Comparison of ENCODE assay signal across 20 cellular contexts in genomic region chr18:78448106-78448505, GRCh38.
DNase-seq lines count a peak whose midpoint lies in the region; ATAC-seq, FAIRE-seq and TF ChIP-seq lines count a peak whose summit lies in the region.
"Had no signal": no experiment of that assay in that cellular context is flagged by ENCODE, and none has a peak within 500 bp of the region (broad histone marks: within the 10 kb centered on the region; RNA-seq: fewer than 3 reads in every experiment).

No MANE protein-coding gene starts in this region.

- TF ChIP-seq EP300 in HepG2 (IDR thresholded peaks at IDR 0.05; ENCODE audit: low read depth in 2 of 2, low read length in 2 of 2): no peak
- no peak for TF ChIP-seq EP300 in HepG2 (CRISPR knock-in tag; IDR thresholded peaks at IDR 0.05; ENCODE audit: borderline replicate concordance)

- ATAC-seq in Panc1: peak; percentile 70
- no peak; the same call in 2 of the 3 replicates for ATAC-seq in HepG2
- no peak for ATAC-seq in HG02840 (IDR thresholded peaks at IDR 0.05; ENCODE audit: low FRiP score, unreplicated experiment)

- H3K79me2 ChIP-seq in KMS-11 (ENCODE audit: insufficient read depth, low read depth) (no peaks in the 10 kb centered on the region), HepG2 (ENCODE audit: insufficient read depth, low read length) (no peaks in the 10 kb centered on the region), hepatocyte (no peaks in the 10 kb centered on the region)

- TF ChIP-seq CTCF in GM12873 (IDR thresholded peaks at IDR 0.05; ENCODE audit: insufficient read depth, low read depth, low read length, missing control alignments) (peak; percentile 6), KMS-11 (conservative IDR thresholded peaks at IDR 0.05; ENCODE audit: low read depth, low read length) (peak; percentile 25; the same call in 1 of the 2 replicates), Panc1 (IDR thresholded peaks at IDR 0.05) (peak; percentile 64), HepG2 (CRISPR knock-in tag; IDR thresholded peaks at IDR 0.05) (peak; percentile 43), hepatocyte (IDR thresholded peaks at IDR 0.05; ENCODE audit: poor library complexity) (no peak)

- CTCF ChIA-PET in Panc1 (lab: Charles Lee): no interaction called here
- CTCF ChIA-PET in HepG2 (lab: Yijun Ruan, JAX; ENCODE audit: low intra/inter-chr PET ratio, low total read pairs): no interaction called here

- H4K20me1 ChIP-seq in KMS-11 (ENCODE audit: insufficient read depth) (no peaks in the 10 kb centered on the region), HepG2 (ENCODE audit: insufficient read depth, low read length) (no peaks in the 10 kb centered on the region), hepatocyte (ENCODE audit: insufficient read depth, poor library complexity, severe bottlenecking) (no peaks in the 10 kb centered on the region)

- WGBS in HepG2 (ENCODE audit: low lambda C conversion rate): 22% methylated on average over 2 of the region's 5 CpGs
- WGBS in hepatocyte (ENCODE audit: low lambda C conversion rate, missing lambda C conversion rate): 79% methylated on average over 5 of the region's 5 CpGs

- H3K9me2 ChIP-seq in hepatocyte (replicated peaks; ENCODE audit: insufficient read depth): no peaks in the 10 kb centered on the region

- TF ChIP-seq RAD21 in HepG2 (CRISPR knock-in tag; IDR thresholded peaks at IDR 0.05): no peak

- H3K4me1 ChIP-seq in KMS-11 (ENCODE audit: low read depth, poor library complexity, severe bottlenecking): no peaks in the 10 kb centered on the region
- H3K4me1 ChIP-seq in Panc1 (ENCODE audit: control insufficient read depth, insufficient read depth, low read length): no peaks in the 10 kb centered on the region
- no peaks in the 10 kb centered on the region for H3K4me1 ChIP-seq in HepG2 (ENCODE audit: insufficient read depth, low read length)
- no peaks in the 10 kb centered on the region for H3K4me1 ChIP-seq in hepatocyte (ENCODE audit: insufficient read depth)
- H3K4me1 ChIP-seq: Peyer's patch had no signal

- BruUV-seq in Panc1 (replicated peaks; lab: Mats Ljungman, UMichigan) (no TSS peak), HepG2 (replicated peaks; lab: Mats Ljungman, UMichigan) (no TSS peak)

- DNase-seq in Panc1 (ENCODE audit: low read depth, low spot score): no peak
- peak; percentile 1 for DNase-seq in HepG2 (ENCODE audit: low spot score)
- DNase-seq in activated CD8-positive, alpha-beta memory T cell treated with anti-CD3 and anti-CD28 coated beads for 24 hours: no peak
- no peak for DNase-seq in NCI-H226
- DNase-seq in hepatocyte (ENCODE audit: low spot score): no peak
- DNase-seq: activated naive CD4-positive, alpha-beta T cell treated with anti-CD3 and anti-CD28 coated beads, Interleukin-2, amount 10 ng/mL, durations not matched to agents 7 days and 5 days; activated T-cell treated with anti-CD3 and anti-CD28 coated beads for 4 hours; COR-L47; head of caudate nucleus; naive B cell; NCI-H1694; NCI-H510A treated with DMSO at 0.1 percent for 48 hours; Peyer's patch; stimulated activated CD4-positive, alpha-beta T cell treated with anti-CD3 and anti-CD28 coated beads, Interleukin-4, amount 100 ng/mL, for 4 hours had no signal

- intact Hi-C loops in Panc1 (cut with micrococcal nuclease; ENCODE audit: unreplicated experiment): no loop called here
- intact Hi-C loops in HepG2 (cut with micrococcal nuclease; ENCODE audit: unreplicated experiment): no loop called here

- in situ Hi-C loops in Panc1 (cut with HindIII; ENCODE audit: low pct_unique_long_range_greater_than_20kb, low sequenced_read_pairs) (no loop called here), HepG2 (cut with HindIII; ENCODE audit: extremely low pct_ligation_motif_present, low pct_unique_long_range_greater_than_20kb) (no loop called here)

- H3K27me3 ChIP-seq in KMS-11 (ENCODE audit: insufficient read depth, low read depth): no peaks in the 10 kb centered on the region
- H3K27me3 ChIP-seq in Panc1 (ENCODE audit: control insufficient read depth, insufficient read depth, low read length): 0 out of 2 replicates have a peak, but pooled peaks cover 2% of the 10 kb centered on the region
- H3K27me3 ChIP-seq in HepG2 (ENCODE audit: control insufficient read depth in 1 of 2, insufficient read depth in 2 of 2, low read length in 2 of 2): no peaks in the 10 kb centered on the region
- no peaks in the 10 kb centered on the region for H3K27me3 ChIP-seq in hepatocyte
- H3K27me3 ChIP-seq: Peyer's patch had no signal

- no peak overlapping the region for H3K9ac ChIP-seq in KMS-11
- H3K9ac ChIP-seq in HepG2 (ENCODE audit: insufficient read depth, low read depth, low read length): no peak overlapping the region

- H3K36me3 ChIP-seq in KMS-11 (ENCODE audit: insufficient read depth) (no peaks in the 10 kb centered on the region), Panc1 (ENCODE audit: control insufficient read depth, insufficient read depth, low read length) (no peaks in the 10 kb centered on the region), HepG2 (replicated peaks in 1 of 2; ENCODE audit: control insufficient read depth in 1 of 2, insufficient read depth in 2 of 2, low read length in 2 of 2) (no peaks in the 10 kb centered on the region), hepatocyte (replicated peaks; ENCODE audit: insufficient read depth, low read depth) (no peaks in the 10 kb centered on the region)
- H3K36me3 ChIP-seq: Peyer's patch had no signal

- H2AFZ ChIP-seq in KMS-11 (ENCODE audit: low read depth): no peak overlapping the region
- H2AFZ ChIP-seq in HepG2 (ENCODE audit: low read length): no peak overlapping the region
- no peak overlapping the region for H2AFZ ChIP-seq in hepatocyte

- no peak for TF ChIP-seq POLR2A in HepG2 (IDR thresholded peaks at IDR 0.05; ENCODE audit: insufficient read depth in 1 of 2, low read depth in 2 of 2, low read length in 2 of 2)

- H3K4me3 ChIP-seq in KMS-11 (IDR thresholded peaks at IDR 0.05; ENCODE audit: insufficient read depth, low read depth, low read length) (no peak overlapping the region), Panc1 (ENCODE audit: low read depth in 2 of 2, low read length in 2 of 2) (no peak overlapping the region), HepG2 (replicated peaks in 1 of 3; ENCODE audit: insufficient read depth in 1 of 3, low read depth in 2 of 3, low read length in 3 of 3) (no peak overlapping the region), hepatocyte (no peak overlapping the region)
- H3K4me3 ChIP-seq: Peyer's patch, skin epidermis had no signal

- FAIRE-seq in HepG2 (lab: Jason Lieb, UNC): no peak
- FAIRE-seq: G401.6, keratinocyte had no signal

- H3K9me3 ChIP-seq in Panc1 (ENCODE audit: control insufficient read depth, insufficient read depth, low read depth, low read length) (no peaks in the 10 kb centered on the region), HepG2 (ENCODE audit: low read length) (peaks cover 15% of the 10 kb centered on the region), hepatocyte (ENCODE audit: low read depth) (no peaks in the 10 kb centered on the region)

- POLR2A ChIA-PET in Panc1 (lab: Charles Lee): no interaction called here
- POLR2A ChIA-PET in HepG2 (lab: Yijun Ruan, JAX): no interaction called here

- no peak overlapping the region for H3K4me2 ChIP-seq in KMS-11
- no peak overlapping the region for H3K4me2 ChIP-seq in HepG2 (ENCODE audit: low read depth, low read length)
- no peak overlapping the region for H3K4me2 ChIP-seq in hepatocyte

- H3K27ac ChIP-seq in KMS-11: no peak overlapping the region
- no peak overlapping the region for H3K27ac ChIP-seq in Panc1 (ENCODE audit: low read length)
- no peak overlapping the region for H3K27ac ChIP-seq in HepG2 (ENCODE audit: extremely low read length, insufficient read depth, low read length)
- H3K27ac ChIP-seq in hepatocyte: no peak overlapping the region
- H3K27ac ChIP-seq: Peyer's patch, skin epidermis had no signal

TF ChIP-seq in HepG2, 621 proteins besides CTCF, POLR2A, EP300 and RAD21:
- TF ChIP-seq ZNF501 (CRISPR knock-in tag; IDR thresholded peaks at IDR 0.05): no peak
- TF ChIP-seq EZH2 (conservative IDR thresholded peaks at IDR 0.05; ENCODE audit: low read depth, low read length): no peak
- no peak for TF ChIP-seq CCAR2 (optimal IDR thresholded peaks at IDR 0.05; ENCODE audit: low read depth, low read length)
- TF ChIP-seq NR2F2 (IDR thresholded peaks at IDR 0.05; ENCODE audit: borderline replicate concordance, low read depth): no peak
- no peak for TF ChIP-seq ZNF629 (CRISPR knock-in tag; conservative IDR thresholded peaks at IDR 0.05)
- TF ChIP-seq ZNF44 (CRISPR knock-in tag; IDR thresholded peaks at IDR 0.05): no peak
- TF ChIP-seq ZNF543 (CRISPR knock-in tag; IDR thresholded peaks at IDR 0.05): no peak
- no peak for TF ChIP-seq ZNF713 (CRISPR knock-in tag; IDR thresholded peaks at IDR 0.05)
TF ChIP-seq in HepG2: peak in this region for 0.
